Comparison of ENCODE assay signal across 8 cellular contexts in the genomic region with DNA sequence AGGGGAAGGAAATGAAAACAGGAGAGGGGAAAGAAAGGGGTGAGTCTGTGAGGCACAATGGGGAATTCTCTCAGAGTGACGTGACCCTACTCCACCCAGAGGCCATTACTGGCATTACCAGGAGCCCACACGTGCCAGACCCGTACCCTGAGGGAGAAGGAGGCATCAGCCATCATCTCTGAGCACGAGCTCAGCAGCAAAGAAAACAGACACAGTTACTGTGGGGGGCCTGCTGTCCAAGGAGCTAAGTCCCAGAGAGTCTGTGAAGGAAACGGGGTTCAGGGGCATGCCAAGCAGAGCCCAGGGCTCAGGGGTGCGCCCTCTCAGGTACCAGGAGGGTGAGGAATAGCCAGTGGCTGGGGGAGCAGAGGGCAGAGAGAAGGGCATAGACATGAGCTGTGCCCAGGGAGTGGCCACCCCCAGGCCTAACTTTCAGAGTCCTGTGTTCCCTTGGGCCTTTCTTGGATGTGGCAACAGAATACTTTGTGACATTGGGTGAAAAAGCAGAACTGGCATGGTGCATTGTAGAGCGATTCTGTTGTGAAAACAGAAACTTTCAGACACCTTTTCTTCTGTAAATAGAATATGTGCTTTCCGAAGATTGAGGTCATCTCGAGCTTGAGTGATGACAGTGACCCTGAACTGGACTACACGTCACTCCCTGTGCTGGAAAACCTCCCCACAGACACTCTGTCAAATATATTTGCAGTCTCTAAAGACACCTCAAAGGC. TPM values are rescaled to one million over a fixed set of nuclear protein-coding genes. Genes with fewer than 3 reads are reported as not detected.
DNase-seq lines count a peak whose midpoint lies in the region; ATAC-seq and TF ChIP-seq lines count a peak whose summit lies in the region.

No MANE protein-coding gene starts in this region.

- ATAC-seq in GM19351 (IDR thresholded peaks at IDR 0.05; ENCODE audit: unreplicated experiment) (peak; percentile 85), HG03460 (IDR thresholded peaks at IDR 0.05; ENCODE audit: unreplicated experiment) (peak; percentile 80), PC-3 (peak; percentile 67), psoas muscle (peak; percentile 62 to 88 (median 77))

- peak overlapping the region; percentile 56; the same call in 1 of the 2 replicates for H2AFZ ChIP-seq in PC-3 (ENCODE audit: low read length)

- H3K9me3 ChIP-seq in BE2C (no peaks in the 10 kb centered on the region), PC-3 (ENCODE audit: low read length) (no peaks in the 10 kb centered on the region), psoas muscle (no peaks in the 10 kb centered on the region)

- H3F3A ChIP-seq in PC-3 (ENCODE audit: low read length, unreplicated experiment): no peaks in the 10 kb centered on the region

- H3K9me2 ChIP-seq in PC-3 (replicated peaks; ENCODE audit: low read length): no peaks in the 10 kb centered on the region

- no peak overlapping the region for H3K4me2 ChIP-seq in PC-3 (ENCODE audit: low read length)

- DNase-seq in BE2C: peak; percentile 73
- peak; percentile 72 for DNase-seq in PC-3
- peak; percentile 25 for DNase-seq in activated effector memory CD4-positive, alpha-beta T cell treated with Interleukin-2 at 50 U/mL for 16 hours
- DNase-seq in germinal center (ENCODE audit: low spot score): peak; percentile 73
- DNase-seq in psoas muscle: peak in 1 of 2 donors; percentile 57
- DNase-seq in DMS53 (lab: John Stamatoyannopoulos, UW): no peak

- CTCF ChIA-PET in PC-3 (lab: Charles Lee): interaction anchor here (0.6 to 0.8 kb wide), 2 partner anchors 11 to 120 kb away, joined by 3 to 4 read pairs; a partner anchor contains a TSS

- H3K27me3 ChIP-seq in BE2C (peaks cover 3% of the 10 kb centered on the region; the same call in 1 of the 2 replicates), PC-3 (ENCODE audit: low read length) (no peaks in the 10 kb centered on the region), psoas muscle (ENCODE audit: insufficient read depth in 3 of 3, low read length in 2 of 3) (no peaks in the 10 kb centered on the region)

- H3K4me3 ChIP-seq in BE2C (ENCODE audit: low read depth, low read length): no peak overlapping the region
- no peak overlapping the region for H3K4me3 ChIP-seq in PC-3 (ENCODE audit: low read length)
- no peak overlapping the region for H3K4me3 ChIP-seq in psoas muscle

- BruUV-seq in PC-3 (replicated peaks; lab: Mats Ljungman, UMichigan): no TSS peak

- intact Hi-C loops in PC-3 (cut with micrococcal nuclease) (loop anchor here (1.0 to 5.0 kb wide), 2 partner anchors 90 to 218 kb away; no protein-coding TSS in a partner anchor), psoas muscle (cut with DNase I) (loop anchor here (2.0 to 10.0 kb wide), 3 partner anchors 31 to 309 kb away; a partner anchor contains a TSS)

- H3K27ac ChIP-seq in PC-3 (ENCODE audit: low read length): no peak overlapping the region
- H3K27ac ChIP-seq in psoas muscle: no peak overlapping the region

- no peaks in the 10 kb centered on the region for H3K79me2 ChIP-seq in PC-3 (ENCODE audit: low read length)

- H3K36me3 ChIP-seq in BE2C: peaks cover 15% of the 10 kb centered on the region; the same call in 1 of the 2 replicates
- no peaks in the 10 kb centered on the region for H3K36me3 ChIP-seq in PC-3 (ENCODE audit: low read depth, low read length)
- H3K36me3 ChIP-seq in psoas muscle (ENCODE audit: insufficient read depth in 1 of 2, low read depth in 1 of 2): peaks cover 0 to 21% of the 10 kb centered on the region in 2 donors

- no peaks in the 10 kb centered on the region for H4K20me1 ChIP-seq in PC-3 (ENCODE audit: low read length)

- peak; percentile 69 for TF ChIP-seq CTCF in BE2C (IDR thresholded peaks at IDR 0.05; ENCODE audit: low read depth, low read length)
- peak; percentile 75 for TF ChIP-seq CTCF in PC-3 (conservative IDR thresholded peaks at IDR 0.05; ENCODE audit: low read depth, low read length)
- TF ChIP-seq CTCF in psoas muscle (IDR thresholded peaks at IDR 0.05): peak; percentile 47

- POLR2A ChIA-PET in PC-3 (lab: Charles Lee; ENCODE audit: unreplicated experiment): interaction anchor here (0.6 kb wide), 1 partner anchor 132 kb away, joined by 3 read pairs; no protein-coding TSS in a partner anchor

- H3K4me1 ChIP-seq in BE2C (peaks cover 2% of the 10 kb centered on the region; the same call in 1 of the 2 replicates), PC-3 (ENCODE audit: insufficient read depth, low read length) (peaks cover 20% of the 10 kb centered on the region), psoas muscle (peaks cover 10% of the 10 kb centered on the region)

- WGBS in psoas muscle, 3 donors: 36 to 61% (median 43%) methylated on average over 10 of the region's 10 CpGs

- H3K9ac ChIP-seq in PC-3 (ENCODE audit: low read length): no peak overlapping the region

RNA-seq across cellular contexts. Expression of a gene that starts 11.3 kb away (rescaled TPM):
- polyA plus RNA-seq in BE2C (2012; ENCODE audit: insufficient read depth, insufficient read length, low read depth): 73.4 TPM
- total RNA-seq in PC-3 (2014; rRNA removed): 21.8 and 28.0 TPM in 2 replicates
- 10 to 100 TPM in 3 of 4 donors, 1 to 10 TPM in 1; 8.3 to 22.3 (median 16.3) TPM for total RNA-seq in psoas muscle
- 10 to 100 TPM; 13.6 to 24.4 (median 19.3) TPM for polyA plus RNA-seq in psoas muscle

RNA-seq across cellular contexts. Expression of a gene that starts 15.4 kb away (rescaled TPM):
- not detected for polyA plus RNA-seq in BE2C (2012; ENCODE audit: insufficient read depth, insufficient read length, low read depth)
- total RNA-seq in PC-3 (2014; rRNA removed): not detected in 2 replicates
- not detected for total RNA-seq in psoas muscle
- under 1 TPM; 0.17 to 0.69 (median 0.18) TPM for polyA plus RNA-seq in psoas muscle

RNA-seq across cellular contexts. Expression of a gene that starts 30.4 kb away (rescaled TPM):
- 14.1 TPM for polyA plus RNA-seq in BE2C (2012; ENCODE audit: insufficient read depth, insufficient read length, low read depth)
- total RNA-seq in PC-3 (2014; rRNA removed) (not detected in 2 replicates), psoas muscle (not detected)
- polyA plus RNA-seq in psoas muscle: under 1 TPM; 0.17 to 0.44 (median 0.17) TPM

RNA-seq across cellular contexts. Expression of a gene that starts 30.5 kb away (rescaled TPM):
- polyA plus RNA-seq in BE2C (2012; ENCODE audit: insufficient read depth, insufficient read length, low read depth): 17.4 TPM
- 9.7 and 13.3 TPM in 2 replicates for total RNA-seq in PC-3 (2014; rRNA removed)
- total RNA-seq in psoas muscle: 10 to 100 TPM; 12.4 to 24.4 (median 21.2) TPM
- 10 to 100 TPM; 11.7 to 39.3 (median 12.0) TPM for polyA plus RNA-seq in psoas muscle

RNA-seq across cellular contexts. Expression of a gene that starts 58.8 kb away (rescaled TPM):
- polyA plus RNA-seq in BE2C (2012; ENCODE audit: insufficient read depth, insufficient read length, low read depth): 67.9 TPM
- total RNA-seq in PC-3 (2014; rRNA removed) (56.1 and 56.6 TPM in 2 replicates), psoas muscle (10 to 100 TPM; 27.0 to 31.8 (median 29.1) TPM)
- polyA plus RNA-seq in psoas muscle: 10 to 100 TPM; 18.6 to 30.9 (median 20.1) TPM
